In the genomic region with DNA sequence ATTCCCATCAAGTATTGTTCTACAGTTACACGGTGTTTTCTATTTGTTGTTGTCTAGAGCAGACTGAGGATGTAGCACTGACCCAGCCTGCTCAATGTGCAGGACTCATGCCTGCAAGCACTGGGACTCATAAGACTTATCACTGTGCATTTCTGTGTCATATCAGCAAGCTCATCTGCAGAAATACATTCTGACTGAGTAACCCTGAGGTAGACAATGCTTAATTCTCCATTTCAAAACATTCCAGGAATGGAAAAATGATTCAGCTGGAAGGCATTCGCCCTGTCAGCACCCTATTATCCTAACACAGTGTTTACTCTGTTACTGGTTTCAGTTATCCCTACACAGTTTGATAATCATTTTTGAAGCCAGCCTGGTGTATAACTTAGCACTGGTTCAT, we compare ENCODE assay signal across 9 cellular contexts.
A peak's percentile ranks its signal among the peaks of the same experiment; 100 is the strongest.
DNase-seq lines count a peak whose midpoint lies in the region; ATAC-seq and TF ChIP-seq lines count a peak whose summit lies in the region.
"Had no signal": no experiment of that assay in that cellular context is flagged by ENCODE, and none has a peak within 500 bp of the region (broad histone marks: within the 10 kb centered on the region; RNA-seq: fewer than 3 reads in every experiment).

No MANE protein-coding gene starts in this region.

- no peaks in the 10 kb centered on the region for H3K79me2 ChIP-seq in fibroblast of lung (ENCODE audit: control insufficient read depth, insufficient read depth, low read length)

- peaks cover 13% of the 10 kb centered on the region for H3K4me1 ChIP-seq in HAP-1
- no peaks in the 10 kb centered on the region for H3K4me1 ChIP-seq in fibroblast of lung (ENCODE audit: control insufficient read depth, extremely low read depth, insufficient read depth, low read length)
- no peaks in the 10 kb centered on the region for H3K4me1 ChIP-seq in CD4-positive, alpha-beta memory T cell (ENCODE audit: insufficient read depth, low read length)
- H3K4me1 ChIP-seq: Peyer's patch had no signal

- CTCF ChIA-PET in RWPE1 (lab: Yijun Ruan, JAX): interaction anchor here (0.6 kb wide), 1 partner anchor 529 kb away, joined by 3 read pairs; no protein-coding TSS in a partner anchor
- CTCF ChIA-PET in activated CD4-positive, alpha-beta T cell treated with anti-CD3 and anti-CD28 coated beads for 36 hours (lab: Charles Lee): no interaction called here
- CTCF ChIA-PET in CD4-positive, alpha-beta memory T cell (lab: Charles Lee; ENCODE audit: partially characterized antibody): interaction anchor here (1.5 kb wide), 1 partner anchor 16 kb away, joined by 3 read pairs; no protein-coding TSS in a partner anchor

- H3K9ac ChIP-seq in fibroblast of lung (ENCODE audit: insufficient read depth, low read length): no peak overlapping the region

- no peak for TF ChIP-seq CTCF in RWPE1 (conservative IDR thresholded peaks at IDR 0.05; ENCODE audit: low read depth)
- no peak for TF ChIP-seq CTCF in fibroblast of lung (conservative IDR thresholded peaks at IDR 0.05 in 1 of 2, IDR thresholded peaks at IDR 0.05 in 1 of 2; ENCODE audit: low read depth in 1 of 2, low read length in 2 of 2)

- no peak overlapping the region for H3K4me2 ChIP-seq in fibroblast of lung (ENCODE audit: extremely low read depth, insufficient read depth, low read length)

- no peaks in the 10 kb centered on the region for H3K27me3 Mint-ChIP-seq in activated CD4-positive, alpha-beta T cell treated with anti-CD3 and anti-CD28 coated beads for 36 hours
- H3K27me3 Mint-ChIP-seq in CD4-positive, alpha-beta memory T cell: no peaks in the 10 kb centered on the region

- no peaks in the 10 kb centered on the region for H3K4me1 Mint-ChIP-seq in activated CD4-positive, alpha-beta T cell treated with anti-CD3 and anti-CD28 coated beads for 36 hours
- no peaks in the 10 kb centered on the region for H3K4me1 Mint-ChIP-seq in CD4-positive, alpha-beta memory T cell

- H3K27ac ChIP-seq in RWPE1 (no peak overlapping the region), fibroblast of lung (ENCODE audit: insufficient read depth, low read length) (no peak overlapping the region)
- no peak overlapping the region for H3K27ac ChIP-seq in CD4-positive, alpha-beta memory T cell (ENCODE audit: low read depth, low read length)
- H3K27ac ChIP-seq: Peyer's patch had no signal

- H3K27ac Mint-ChIP-seq in activated CD4-positive, alpha-beta T cell treated with anti-CD3 and anti-CD28 coated beads for 36 hours: no peak overlapping the region
- no peak overlapping the region for H3K27ac Mint-ChIP-seq in CD4-positive, alpha-beta memory T cell

- no peak overlapping the region for H2AFZ ChIP-seq in fibroblast of lung (ENCODE audit: low read length)

- POLR2A ChIA-PET in RWPE1 (lab: Yijun Ruan, JAX; ENCODE audit: low non-redundant PET): no interaction called here
- POLR2A ChIA-PET in activated CD4-positive, alpha-beta T cell treated with anti-CD3 and anti-CD28 coated beads for 36 hours (lab: Charles Lee): no interaction called here
- POLR2A ChIA-PET in CD4-positive, alpha-beta memory T cell (lab: Charles Lee; ENCODE audit: partially characterized antibody): no interaction called here

- intact Hi-C loops in posterior cingulate gyrus (cut with DNase I): no loop called here
- intact Hi-C loops in activated CD4-positive, alpha-beta T cell treated with anti-CD3 and anti-CD28 coated beads for 36 hours (cut with DNase I, micrococcal nuclease): no loop called here
- intact Hi-C loops in CD4-positive, alpha-beta memory T cell (cut with micrococcal nuclease): no loop called here

- no peak for ATAC-seq in activated CD4-positive, alpha-beta T cell treated with anti-CD3 and anti-CD28 coated beads for 36 hours
- ATAC-seq in HG03175 (IDR thresholded peaks at IDR 0.05; ENCODE audit: unreplicated experiment): no peak

- DNase-seq in HAP-1 (ENCODE audit: low spot score in 2 of 2): peak; percentile 38 to 84
- peak; percentile 75 for DNase-seq in RWPE1 (ENCODE audit: low spot score)
- peak; percentile 61 to 97 for DNase-seq in fibroblast of lung (ENCODE audit: low read depth in 2 of 2)
- peak; percentile 94 for DNase-seq in renal cortical epithelial cell (ENCODE audit: low read depth)
- no peak for DNase-seq in posterior cingulate gyrus
- no peak for DNase-seq in activated CD4-positive, alpha-beta T cell treated with anti-CD3 and anti-CD28 coated beads for 36 hours
- DNase-seq in CD4-positive, alpha-beta memory T cell: no peak
- DNase-seq: Peyer's patch had no signal

- H3K36me3 Mint-ChIP-seq in activated CD4-positive, alpha-beta T cell treated with anti-CD3 and anti-CD28 coated beads for 36 hours (ENCODE audit: low read depth): no peaks in the 10 kb centered on the region
- no peaks in the 10 kb centered on the region for H3K36me3 Mint-ChIP-seq in CD4-positive, alpha-beta memory T cell

- H3K4me3 ChIP-seq in HAP-1: no peak overlapping the region
- H3K4me3 ChIP-seq in fibroblast of lung (replicated peaks in 1 of 4; ENCODE audit: control extremely low read depth in 1 of 4, insufficient read depth in 1 of 4, low read depth in 3 of 4, low read length in 4 of 4): no peak overlapping the region
- H3K4me3 ChIP-seq in CD4-positive, alpha-beta memory T cell (ENCODE audit: low read length in 2 of 2): no peak overlapping the region
- H3K4me3 ChIP-seq: Peyer's patch had no signal

- H3K9me3 ChIP-seq in HAP-1: no peaks in the 10 kb centered on the region
- no peaks in the 10 kb centered on the region for H3K9me3 ChIP-seq in fibroblast of lung (ENCODE audit: control insufficient read depth, insufficient read depth, low read depth, low read length)
- no peaks in the 10 kb centered on the region for H3K9me3 ChIP-seq in CD4-positive, alpha-beta memory T cell (ENCODE audit: control insufficient read depth in 1 of 2, low read length in 2 of 2)
- H3K9me3 ChIP-seq: Peyer's patch had no signal

- H3K9me3 Mint-ChIP-seq in activated CD4-positive, alpha-beta T cell treated with anti-CD3 and anti-CD28 coated beads for 36 hours (ENCODE audit: low read depth): peaks cover 2% of the 10 kb centered on the region
- H3K9me3 Mint-ChIP-seq in CD4-positive, alpha-beta memory T cell: peaks cover 0 to 18% (median 3%) of the 10 kb centered on the region in 8 donors

- H4K20me1 ChIP-seq in fibroblast of lung (ENCODE audit: control insufficient read depth, extremely low read depth, insufficient read depth, low read length): no peaks in the 10 kb centered on the region

- no peak overlapping the region for H3K4me3 Mint-ChIP-seq in activated CD4-positive, alpha-beta T cell treated with anti-CD3 and anti-CD28 coated beads for 36 hours
- H3K4me3 Mint-ChIP-seq in CD4-positive, alpha-beta memory T cell: no peak overlapping the region

- H3K27me3 ChIP-seq in HAP-1 (ENCODE audit: low read depth) (no peaks in the 10 kb centered on the region), fibroblast of lung (ENCODE audit: control insufficient read depth, insufficient read depth, low read length) (no peaks in the 10 kb centered on the region)
- no peaks in the 10 kb centered on the region for H3K27me3 ChIP-seq in CD4-positive, alpha-beta memory T cell (ENCODE audit: insufficient read depth, low read length)
- H3K27me3 ChIP-seq: Peyer's patch had no signal

- in situ Hi-C loops in HAP-1 (cut with MboI; ENCODE audit: low sequenced_read_pairs): no loop called here

- H3K36me3 ChIP-seq in HAP-1 (replicated peaks) (no peaks in the 10 kb centered on the region), fibroblast of lung (ENCODE audit: control insufficient read depth, insufficient read depth, low read length) (no peaks in the 10 kb centered on the region)
- H3K36me3 ChIP-seq in CD4-positive, alpha-beta memory T cell (ENCODE audit: insufficient read depth, low read length): no peaks in the 10 kb centered on the region
- H3K36me3 ChIP-seq: Peyer's patch had no signal

Comparison
In these comparisons a context has a peak if more than half of its experiments do, and no peak if none do; other contexts are left out.
1. DNase-seq: peak in HAP-1 (2 of 2), RWPE1 (single experiment), fibroblast of lung (2 of 2) and renal cortical epithelial cell (single experiment); none in posterior cingulate gyrus (0 of 10), activated CD4-positive, alpha-beta T cell treated with anti-CD3 and anti-CD28 coated beads for 36 hours (single experiment) and CD4-positive, alpha-beta memory T cell (0 of 5).